Comparison of ENCODE assay signal across 8 cellular contexts in genomic region chr17:49703557-49704277, GRCh38. TPM values are rescaled to one million over a fixed set of nuclear protein-coding genes. Genes with fewer than 3 reads are reported as not detected.
DNase-seq lines count a peak whose midpoint lies in the region; FAIRE-seq and TF ChIP-seq lines count a peak whose summit lies in the region.

No MANE protein-coding gene starts in this region.

- H2AK5ac ChIP-seq in H1 (ENCODE audit: low read depth, low read length) (no peak overlapping the region), trophoblast cell (ENCODE audit: low read length) (no peak overlapping the region)

- H4K91ac ChIP-seq in H1 (replicated peaks; ENCODE audit: insufficient read length, low read length) (no peak overlapping the region), trophoblast cell (ENCODE audit: low read depth, low read length) (no peak overlapping the region)

- H4K12ac ChIP-seq in trophoblast cell (ENCODE audit: low read depth, low read length), result no peak overlapping the region

- H2BK15ac ChIP-seq in H1 (ENCODE audit: low read length), result no peak overlapping the region

- H3K79me1 ChIP-seq in H1 (ENCODE audit: low read depth, low read length) (no peaks in the 10 kb centered on the region; the same call in 1 of the 2 replicates), trophoblast cell (ENCODE audit: low read length) (peaks cover 8% of the 10 kb centered on the region)

- no peak overlapping the region for H3K9ac ChIP-seq in H1 (replicated peaks in 1 of 4; ENCODE audit: extremely low read depth in 1 of 4, low read depth in 3 of 4, low read length in 3 of 4)
- H3K9ac ChIP-seq in trophoblast cell (ENCODE audit: low read length), result no peak overlapping the region

- no peak overlapping the region for H4K5ac ChIP-seq in H1 (ENCODE audit: insufficient read length, low read depth, low read length)

- POLR2A ChIA-PET in H1 (lab: Charles Lee; ENCODE audit: partially characterized antibody), result interaction anchor here (1.0 to 1.8 kb wide), 4 partner anchors 60 to 162 kb away, joined by 3 to 4 read pairs (median 4); partner anchors contain the start of gene FAM117A

- H3K18ac ChIP-seq in H1 (ENCODE audit: extremely low read depth, low read length), result no peak overlapping the region
- no peak overlapping the region for H3K18ac ChIP-seq in trophoblast cell (ENCODE audit: low read length)

- TF ChIP-seq POLR2A in H1 (IDR thresholded peaks at IDR 0.05; ENCODE audit: control extremely low read depth in 1 of 2, low read depth in 2 of 2, low read length in 2 of 2), result no peak

- H3K4me3 ChIP-seq in H1 (ENCODE audit: extremely low read depth in 1 of 4, insufficient read depth in 2 of 4, low read depth in 3 of 4, low read length in 4 of 4) (no peak overlapping the region), trophoblast cell (ENCODE audit: low read depth, low read length) (no peak overlapping the region)

- H2BK20ac ChIP-seq in H1 (ENCODE audit: low read length), result no peak overlapping the region

- intact Hi-C loops in posterior vena cava (cut with DNase I), result no loop called here

- no peak for TF ChIP-seq EP300 in H1 (IDR thresholded peaks at IDR 0.05; ENCODE audit: borderline replicate concordance in 1 of 2, low read depth in 2 of 2, low read length in 2 of 2)

- H3K27me3 ChIP-seq in H1 (replicated peaks in 1 of 4; ENCODE audit: control insufficient read depth in 3 of 4, extremely low read depth in 1 of 4, insufficient read depth in 3 of 4, low read length in 3 of 4), result no peaks in the 10 kb centered on the region
- H3K27me3 ChIP-seq in trophoblast cell (ENCODE audit: insufficient read depth, low read length), result no peaks in the 10 kb centered on the region

- H3K9me3 ChIP-seq in H1 (ENCODE audit: insufficient read depth in 2 of 2, low read depth in 1 of 2, low read length in 1 of 2) (no peaks in the 10 kb centered on the region), trophoblast cell (ENCODE audit: insufficient read depth, low read depth, low read length) (no peaks in the 10 kb centered on the region)

- no peak overlapping the region for H2BK120ac ChIP-seq in H1 (replicated peaks; ENCODE audit: low read depth, low read length)
- no peak overlapping the region for H2BK120ac ChIP-seq in trophoblast cell (ENCODE audit: insufficient read depth, low read length, poor library complexity)

- H3K14ac ChIP-seq in H1 (ENCODE audit: insufficient read length) (no peak overlapping the region), trophoblast cell (ENCODE audit: low read length) (no peak overlapping the region)

- no peak overlapping the region for H3K4me2 ChIP-seq in H1 (ENCODE audit: insufficient read depth in 1 of 2, low read depth in 2 of 2, low read length in 2 of 2)
- H3K4me2 ChIP-seq in trophoblast cell (ENCODE audit: low read length), result no peak overlapping the region

- H2BK12ac ChIP-seq in H1 (ENCODE audit: low read depth, low read length) (no peak overlapping the region), trophoblast cell (ENCODE audit: low read length) (no peak overlapping the region)

- H3K36me3 ChIP-seq in H1 (ENCODE audit: control insufficient read depth in 2 of 4, insufficient read depth in 4 of 4, low read length in 3 of 4) (peaks cover 20 to 49% (median 45%) of the 10 kb centered on the region in 4 experiments), trophoblast cell (ENCODE audit: control insufficient read depth in 1 of 2, insufficient read depth in 2 of 2, low read length in 2 of 2) (peaks cover 43 to 52% of the 10 kb centered on the region in 2 experiments)

- H3K56ac ChIP-seq in H1 (replicated peaks; ENCODE audit: insufficient read length, low read depth, low read length), result no peak overlapping the region

- CTCF ChIA-PET in H1 (lab: Charles Lee; ENCODE audit: partially characterized antibody), result interaction anchor here (0.8 to 19.2 kb wide), 25 partner anchors 8 to 293 kb away, joined by 3 to 310 read pairs (median 4); partner anchors contain the start of genes NXPH3 and SPOP

- peak; percentile 9 for FAIRE-seq in A204.1 (lab: Jason Lieb, UNC)
- peak; percentile 94 for FAIRE-seq in G401.6 (lab: Jason Lieb, UNC)
- peak; percentile 45 for FAIRE-seq in H1 (lab: Jason Lieb, UNC)
- no peak for FAIRE-seq in frontal cortex (lab: Jason Lieb, UNC)
- FAIRE-seq in RCC 7860 (lab: Jason Lieb, UNC), result no peak

- H4K8ac ChIP-seq in H1 (ENCODE audit: extremely low read depth, insufficient read depth, low read length) (no peak overlapping the region; the same call in 1 of the 2 replicates), trophoblast cell (ENCODE audit: low read depth, low read length) (no peak overlapping the region)

- WGBS in H1 (ENCODE audit: extremely low coverage in 1 of 2, insufficient coverage in 1 of 2, insufficient read length in 1 of 2, insufficient replicate concordance in 2 of 2, low coverage in 1 of 2, low lambda C conversion rate in 2 of 2, missing lambda C conversion rate in 1 of 2), 2 experiments, result 90% methylated on average over 6 of the region's 6 CpGs; no CpG with 5 or more reads in 1 of the 2 experiments
- WGBS in trophoblast cell (ENCODE audit: extremely low coverage, insufficient coverage, insufficient read length), result no CpG with 5 or more reads among the region's 6 CpGs

- H3K23me2 ChIP-seq in H1 (ENCODE audit: low read depth, low read length), result peaks cover 6% of the 10 kb centered on the region; the same call in 1 of the 2 replicates

- H2AFZ ChIP-seq in H1 (ENCODE audit: low read length), result no peak overlapping the region
- no peak overlapping the region for H2AFZ ChIP-seq in trophoblast cell (ENCODE audit: insufficient read depth, low read length, poor library complexity)

- H3K4ac ChIP-seq in H1 (replicated peaks; ENCODE audit: insufficient read length, low read depth, low read length), result no peak overlapping the region
- H3K4ac ChIP-seq in trophoblast cell (ENCODE audit: low read depth, low read length), result no peak overlapping the region

- TF ChIP-seq RAD21 in H1 (IDR thresholded peaks at IDR 0.05 in 1 of 2, conservative IDR thresholded peaks at IDR 0.05 in 1 of 2; ENCODE audit: low read depth in 2 of 2, low read length in 2 of 2), result peak; percentile 53 to 62

- H3K79me2 ChIP-seq in H1 (ENCODE audit: control insufficient read depth in 1 of 2, insufficient read depth in 2 of 2, low read length in 2 of 2) (peaks cover 2 to 20% of the 10 kb centered on the region in 2 experiments; a peak in 3 of 4 replicates), trophoblast cell (ENCODE audit: control insufficient read depth, insufficient read depth, low read length, poor library complexity) (peaks cover 8% of the 10 kb centered on the region)

- H3K27ac ChIP-seq in H1 (ENCODE audit: low read depth, low read length) (no peak overlapping the region), trophoblast cell (ENCODE audit: low read depth, low read length) (no peak overlapping the region)

- peak; percentile 26 for DNase-seq in NCI-H460 (ENCODE audit: extremely low read depth, low read depth)
- no peak for DNase-seq in H1 (ENCODE audit: low read depth in 1 of 2, low spot score in 2 of 2)
- DNase-seq in trophoblast cell, result peak; percentile 82 to 85
- no peak for DNase-seq in posterior vena cava (ENCODE audit: low spot score)
- DNase-seq in frontal cortex (ENCODE audit: low spot score in 2 of 2), result no peak
- no peak for DNase-seq in RCC 7860 (ENCODE audit: low spot score)

- H4K20me1 ChIP-seq in H1 (replicated peaks in 1 of 2; ENCODE audit: control insufficient read depth in 1 of 2, insufficient read depth in 2 of 2, low read length in 2 of 2), result no peaks in the 10 kb centered on the region

- no peak overlapping the region for H2BK5ac ChIP-seq in H1 (ENCODE audit: low read depth, low read length)
- no peak overlapping the region for H2BK5ac ChIP-seq in trophoblast cell (ENCODE audit: low read depth, low read length, poor library complexity)

- H3K23ac ChIP-seq in H1 (ENCODE audit: insufficient read length), result no peak overlapping the region
- H3K23ac ChIP-seq in trophoblast cell (ENCODE audit: low read length), result no peak overlapping the region

- peak; percentile 62 to 74 (median 63) for TF ChIP-seq CTCF in H1 (IDR thresholded peaks at IDR 0.05; ENCODE audit: control extremely low read depth in 1 of 3, insufficient read depth in 1 of 3, low read depth in 1 of 3, low read length in 3 of 3)

- H3K4me1 ChIP-seq in H1 (replicated peaks in 1 of 4; ENCODE audit: control insufficient read depth in 3 of 4, insufficient read depth in 4 of 4, low read length in 3 of 4) (peaks cover 2 to 4% (median 3%) of the 10 kb centered on the region in 4 experiments; a peak in 6 of 7 replicates), trophoblast cell (ENCODE audit: control insufficient read depth in 1 of 2, insufficient read depth in 2 of 2, low read length in 2 of 2) (peaks cover 2 to 4% of the 10 kb centered on the region in 2 experiments)

TF ChIP-seq in H1, 55 proteins besides CTCF, POLR2A, EP300 and RAD21 (continues in another document):
- TF ChIP-seq SAP30 (IDR thresholded peaks at IDR 0.05; ENCODE audit: insufficient read depth, insufficient replicate concordance, low read length), result no peak

RNA-seq across cellular contexts. Expression of gene SLC35B1, which starts 4.0 kb away (rescaled TPM):
- 107 and 117 TPM in 2 replicates for total RNA-seq in NCI-H460 (2014; rRNA removed; shearing (Covaris generic))
- 83.5 and 128 TPM in 2 replicates for polyA plus RNA-seq in NCI-H460 (2014; cell fraction: nucleus; rRNA removed)
- total RNA-seq in H1 (2021; fragmentation: NEBNext Ultra II Directional; extraction: Animal tissue kit (Norgen Biotek cat#: 25700)), result 56.5 and 60.0 TPM in 2 replicates
- 62.0 and 87.7 TPM in 2 replicates for polyA plus RNA-seq in H1 (2011; rRNA removed)
- polyA plus RNA-seq in H1 (2011; cell fraction: cytosol; rRNA removed), result 59.4 TPM
- 59.5 TPM for polyA plus RNA-seq in H1 (2011; cell fraction: nucleus; rRNA removed)
- polyA plus RNA-seq in H1 (2012, experiment 1 of 2), result 53.4 to 64.1 TPM (median 56.9 TPM) in 4 replicates
- polyA plus RNA-seq in H1 (2012, experiment 2 of 2), result 40.1 TPM
- polyA plus RNA-seq in H1 (2013, experiment 1 of 2), result 62.0 TPM
- polyA plus RNA-seq in H1 (2013, experiment 2 of 2), result 74.6 TPM
- polyA minus RNA-seq in H1 (2011; rRNA and poly(A)+ RNA removed), result 64.7 and 71.9 TPM in 2 replicates
- polyA minus RNA-seq in H1 (2011; cell fraction: cytosol; rRNA and poly(A)+ RNA removed), result 26.6 TPM
- 54.0 TPM for polyA minus RNA-seq in H1 (2011; cell fraction: nucleus; rRNA and poly(A)+ RNA removed)
- polyA plus RNA-seq in trophoblast cell (2013), result 94.1 and 98.1 TPM in 2 replicates
- total RNA-seq in posterior vena cava (10 to 100 TPM; 28.1 to 33.3 TPM), frontal cortex (56.7 TPM)

RNA-seq across cellular contexts. Expression of gene SPOP, which starts 25.8 kb away (rescaled TPM):
- 46.5 and 51.0 TPM in 2 replicates for total RNA-seq in NCI-H460 (2014; rRNA removed; shearing (Covaris generic))
- polyA plus RNA-seq in NCI-H460 (2014; cell fraction: nucleus; rRNA removed), result 13.8 and 16.9 TPM in 2 replicates
- 24.8 and 25.6 TPM in 2 replicates for total RNA-seq in H1 (2021; fragmentation: NEBNext Ultra II Directional; extraction: Animal tissue kit (Norgen Biotek cat#: 25700))
- 13.3 and 15.5 TPM in 2 replicates for polyA plus RNA-seq in H1 (2011; rRNA removed)
- polyA plus RNA-seq in H1 (2011; cell fraction: cytosol; rRNA removed), result 18.6 TPM
- 37.2 TPM for polyA plus RNA-seq in H1 (2011; cell fraction: nucleus; rRNA removed)
- polyA plus RNA-seq in H1 (2012, experiment 1 of 2), result 16.9 to 23.9 TPM (median 20.2 TPM) in 4 replicates
- polyA plus RNA-seq in H1 (2012, experiment 2 of 2), result 4.6 TPM
- polyA plus RNA-seq in H1 (2013, experiment 1 of 2), result 14.0 TPM
- polyA plus RNA-seq in H1 (2013, experiment 2 of 2), result 14.3 TPM
- polyA minus RNA-seq in H1 (2011; rRNA and poly(A)+ RNA removed), result 41.0 and 49.3 TPM in 2 replicates
- polyA minus RNA-seq in H1 (2011; cell fraction: cytosol; rRNA and poly(A)+ RNA removed), result 27.4 TPM
- 43.2 TPM for polyA minus RNA-seq in H1 (2011; cell fraction: nucleus; rRNA and poly(A)+ RNA removed)
- polyA plus RNA-seq in trophoblast cell (2013), result 18.9 and 19.2 TPM in 2 replicates
- total RNA-seq in posterior vena cava (100 to 1,000 TPM; 117 to 130 TPM), frontal cortex (142 TPM)

Comparison
In these comparisons a context has a peak if more than half of its experiments do, and no peak if none do; other contexts are left out.
1. DNase-seq: peak in NCI-H460 (single experiment) and trophoblast cell (2 of 2); none in H1 (0 of 2), posterior vena cava (single experiment), frontal cortex (0 of 2) and RCC 7860 (single experiment).